ENCODE assay signal across 8 cellular contexts in genomic region chr10:52308251-52309031, GRCh38. TPM values are rescaled to one million over a fixed set of nuclear protein-coding genes. Genes with fewer than 3 reads are reported as not detected.
DNase-seq lines count a peak whose midpoint lies in the region; ATAC-seq and TF ChIP-seq lines count a peak whose summit lies in the region.

No MANE protein-coding gene starts in this region.

- peak overlapping the region; percentile 55; the same call in 1 of the 2 replicates for H3K4me2 ChIP-seq in SK-N-SH
- peak overlapping the region; percentile 99 for H3K4me2 ChIP-seq in mesenchymal stem cell (ENCODE audit: low read length, poor library complexity, severe bottlenecking)

- H4K20me1 ChIP-seq in SK-N-SH (ENCODE audit: insufficient read depth): no peaks in the 10 kb centered on the region

- H3F3A ChIP-seq in SK-N-SH (replicated peaks; ENCODE audit: insufficient read depth): peaks cover under 1% of the 10 kb centered on the region

- no peaks in the 10 kb centered on the region for H3K36me3 ChIP-seq in HUES6 (ENCODE audit: control insufficient read depth, insufficient read depth, low read length)
- H3K36me3 ChIP-seq in SK-N-SH (replicated peaks in 1 of 2; ENCODE audit: control insufficient read depth in 1 of 2, insufficient read depth in 2 of 2, low read length in 1 of 2): no peaks in the 10 kb centered on the region
- H3K36me3 ChIP-seq in mesenchymal stem cell (ENCODE audit: control insufficient read depth in 1 of 2, insufficient read depth in 2 of 2, low read depth in 1 of 2, low read length in 2 of 2): no peaks in the 10 kb centered on the region
- no peaks in the 10 kb centered on the region for H3K36me3 ChIP-seq in thyroid gland

- WGBS in SK-N-SH (ENCODE audit: low lambda C conversion rate): 67% methylated on average over 31 of the region's 40 CpGs
- WGBS in mesenchymal stem cell: 4% methylated on average over 29 of the region's 40 CpGs
- WGBS in thyroid gland, 2 donors: 3 to 4% methylated on average over 28 to 38 of the region's 40 CpGs

- H2BK120ac ChIP-seq in mesenchymal stem cell (ENCODE audit: low read depth, low read length): peak overlapping the region; percentile 61

- H3K4me3 ChIP-seq in HUES6 (ENCODE audit: low read depth, low read length) (peak overlapping the region; percentile 87), SK-N-SH (ENCODE audit: low read depth in 2 of 2, low read length in 1 of 2) (no peak overlapping the region; a peak in 2 of 4 replicates), mesenchymal stem cell (ENCODE audit: insufficient read depth in 1 of 2, low read depth in 1 of 2, low read length in 2 of 2) (peak overlapping the region; percentile 54 to 80), thyroid gland (replicated peaks in 1 of 3) (peak overlapping the region in 2 of 3 donors; percentile 36 to 43)

- peak overlapping the region in 1 of 2 experiments; percentile 36 for H3K14ac ChIP-seq in mesenchymal stem cell (ENCODE audit: low read length in 2 of 2)

- peak overlapping the region; percentile 80 for H4K91ac ChIP-seq in mesenchymal stem cell (ENCODE audit: low read length)

- TF ChIP-seq EP300 in SK-N-SH (IDR thresholded peaks at IDR 0.05; ENCODE audit: borderline replicate concordance in 1 of 2, low read depth in 1 of 2, low read length in 1 of 2): no peak

- no peaks in the 10 kb centered on the region for H3K79me1 ChIP-seq in mesenchymal stem cell (replicated peaks; ENCODE audit: low read length, poor library complexity, severe bottlenecking)

- H3K27me3 ChIP-seq in HUES6 (ENCODE audit: control insufficient read depth, insufficient read depth, low read length) (peaks cover 52% of the 10 kb centered on the region), SK-N-SH (ENCODE audit: insufficient read depth) (no peaks in the 10 kb centered on the region), mesenchymal stem cell (ENCODE audit: control insufficient read depth in 1 of 2, insufficient read depth in 1 of 2, low read length in 2 of 2) (no peaks in the 10 kb centered on the region), thyroid gland (no peaks in the 10 kb centered on the region)

- H3K18ac ChIP-seq in mesenchymal stem cell (ENCODE audit: low read depth in 1 of 2, low read length in 2 of 2): peak overlapping the region; percentile 68 to 83

- TF ChIP-seq CTCF in SK-N-SH (IDR thresholded peaks at IDR 0.05) (peak; percentile 80), thyroid gland (IDR thresholded peaks at IDR 0.05) (peak in 4 of 6 experiments; percentile 42 to 68 (median 67))

- CTCF ChIA-PET in SK-N-SH (lab: Yijun Ruan, JAX): interaction anchor here (0.6 to 12.8 kb wide), 54 partner anchors 8 to 1288 kb away, joined by 3 to 185 read pairs (median 5); partner anchors contain the start of gene MBL2

- no peak for TF ChIP-seq POLR2A in thyroid gland (IDR thresholded peaks at IDR 0.05)

- H2AFZ ChIP-seq in SK-N-SH (ENCODE audit: low read depth): peak overlapping the region; percentile 64; the same call in 1 of the 2 replicates
- peak overlapping the region; percentile 79 for H2AFZ ChIP-seq in mesenchymal stem cell (ENCODE audit: low read depth, low read length)

- H3K4me1 ChIP-seq in HUES6 (ENCODE audit: control insufficient read depth, insufficient read depth, low read length) (peaks cover 6% of the 10 kb centered on the region; the same call in 1 of the 2 replicates), SK-N-SH (ENCODE audit: control insufficient read depth in 1 of 2, insufficient read depth in 2 of 2, low read depth in 1 of 2, low read length in 1 of 2) (peaks cover 0 to 8% of the 10 kb centered on the region in 2 experiments; a peak in 2 of 4 replicates), mesenchymal stem cell (ENCODE audit: control insufficient read depth, insufficient read depth, low read depth, low read length) (peaks cover 3% of the 10 kb centered on the region), thyroid gland (peaks cover 0 to 12% of the 10 kb centered on the region in 2 donors)

- peak overlapping the region; percentile 87 for H4K8ac ChIP-seq in mesenchymal stem cell (ENCODE audit: low read length)

- no peaks in the 10 kb centered on the region for H3K9me2 ChIP-seq in SK-N-SH

- no peak overlapping the region for H2AK5ac ChIP-seq in mesenchymal stem cell (ENCODE audit: low read length, severe bottlenecking)

- DNase-seq in NCI-H1694 treated with DMSO at 0.1 percent for 48 hours (lab: John Stamatoyannopoulos, UW) (peak; percentile 28), NCI-H1694 (lab: John Stamatoyannopoulos, UW) (no peak), SK-N-SH (peak; percentile 88), epidermal melanocyte (ENCODE audit: insufficient read length, low spot score) (peak; percentile 76), mesenchymal stem cell (peak; percentile 78), thyroid gland (peak; percentile 43 to 51)

- peak; percentile 97 for TF ChIP-seq RAD21 in SK-N-SH (IDR thresholded peaks at IDR 0.05; ENCODE audit: low read length)

- intact Hi-C loops in thyroid gland (cut with DNase I): no loop called here

- no peak overlapping the region for H2BK15ac ChIP-seq in mesenchymal stem cell (ENCODE audit: low read depth, poor library complexity, severe bottlenecking)

- H2BK5ac ChIP-seq in mesenchymal stem cell (ENCODE audit: low read depth, low read length, poor library complexity, severe bottlenecking): no peak overlapping the region

- H3K4ac ChIP-seq in mesenchymal stem cell (ENCODE audit: low read depth in 1 of 2, low read length in 2 of 2): no peak overlapping the region

- peaks cover 5% of the 10 kb centered on the region; the same call in 1 of the 2 replicates for H3K79me2 ChIP-seq in SK-N-SH (ENCODE audit: insufficient read depth)

- H3K9me3 ChIP-seq in HUES6 (ENCODE audit: control insufficient read depth, insufficient read depth, low read depth, low read length) (no peaks in the 10 kb centered on the region), SK-N-SH (no peaks in the 10 kb centered on the region), mesenchymal stem cell (ENCODE audit: control insufficient read depth, low read length) (no peaks in the 10 kb centered on the region), thyroid gland (no peaks in the 10 kb centered on the region)

- H2BK12ac ChIP-seq in mesenchymal stem cell (ENCODE audit: low read length in 2 of 2): peak overlapping the region in 1 of 2 experiments; percentile 33

- H3K23ac ChIP-seq in mesenchymal stem cell (ENCODE audit: low read length in 2 of 2): peak overlapping the region; percentile 60 to 83

- H3K9ac ChIP-seq in HUES6 (ENCODE audit: low read length) (peak overlapping the region; percentile 34), SK-N-SH (no peak overlapping the region), mesenchymal stem cell (ENCODE audit: low read length) (peak overlapping the region; percentile 91)

- POLR2A ChIA-PET in SK-N-SH (lab: Yijun Ruan, JAX): interaction anchor here (1.3 kb wide), 1 partner anchor 345 kb away, joined by 3 read pairs; no protein-coding TSS in a partner anchor

- H3K27ac ChIP-seq in HUES6 (ENCODE audit: low read depth, low read length) (no peak overlapping the region; the same call in 1 of the 2 replicates), SK-N-SH (ENCODE audit: low read depth in 2 of 2, low read length in 1 of 2) (peak overlapping the region in 1 of 2 experiments; percentile 67; a peak in 1 of 4 replicates), mesenchymal stem cell (ENCODE audit: low read length, poor library complexity, severe bottlenecking) (no peak overlapping the region), thyroid gland (no peak overlapping the region)

- ATAC-seq in GM21526 (IDR thresholded peaks at IDR 0.05; ENCODE audit: low FRiP score, unreplicated experiment): peak; percentile 76

TF ChIP-seq in SK-N-SH, 30 proteins besides CTCF, POLR2A, EP300 and RAD21:
- TF ChIP-seq SMC3 (IDR thresholded peaks at IDR 0.05; ENCODE audit: low read depth, low read length): peak; percentile 93
- TF ChIP-seq RCOR1 (IDR thresholded peaks at IDR 0.05; ENCODE audit: low read length): peak; percentile 29; the same call in 1 of the 2 replicates
- TF ChIP-seq PBX3 (IDR thresholded peaks at IDR 0.05): no peak

RNA-seq across cellular contexts. Expression of gene DKK1, which starts 5.6 kb away (rescaled TPM):
- polyA plus RNA-seq in SK-N-SH (2012; rRNA removed): 225 and 372 TPM in 2 replicates
- 315 and 346 TPM in 2 replicates for polyA plus RNA-seq in SK-N-SH (2012; cell fraction: cytosol; rRNA removed)
- polyA plus RNA-seq in SK-N-SH (2012; cell fraction: nucleus; rRNA removed): 438 and 447 TPM in 2 replicates
- polyA plus RNA-seq in mesenchymal stem cell (2013, experiment 1 of 2): 7.9 TPM
- 9.4 TPM for polyA plus RNA-seq in mesenchymal stem cell (2013, experiment 2 of 2)
- 1 to 10 TPM in 2 of 4 donors, not detected in 2; 1.7 to 3.2 TPM for total RNA-seq in thyroid gland

Comparison
In these comparisons a context has a peak if more than half of its experiments do, and no peak if none do; other contexts are left out.
1. H3K4me3 ChIP-seq: peak in HUES6 (single experiment), mesenchymal stem cell (2 of 2) and thyroid gland (2 of 3); none in SK-N-SH (0 of 2).